8 cellular contexts compared by ENCODE assay signal in the genomic region with DNA sequence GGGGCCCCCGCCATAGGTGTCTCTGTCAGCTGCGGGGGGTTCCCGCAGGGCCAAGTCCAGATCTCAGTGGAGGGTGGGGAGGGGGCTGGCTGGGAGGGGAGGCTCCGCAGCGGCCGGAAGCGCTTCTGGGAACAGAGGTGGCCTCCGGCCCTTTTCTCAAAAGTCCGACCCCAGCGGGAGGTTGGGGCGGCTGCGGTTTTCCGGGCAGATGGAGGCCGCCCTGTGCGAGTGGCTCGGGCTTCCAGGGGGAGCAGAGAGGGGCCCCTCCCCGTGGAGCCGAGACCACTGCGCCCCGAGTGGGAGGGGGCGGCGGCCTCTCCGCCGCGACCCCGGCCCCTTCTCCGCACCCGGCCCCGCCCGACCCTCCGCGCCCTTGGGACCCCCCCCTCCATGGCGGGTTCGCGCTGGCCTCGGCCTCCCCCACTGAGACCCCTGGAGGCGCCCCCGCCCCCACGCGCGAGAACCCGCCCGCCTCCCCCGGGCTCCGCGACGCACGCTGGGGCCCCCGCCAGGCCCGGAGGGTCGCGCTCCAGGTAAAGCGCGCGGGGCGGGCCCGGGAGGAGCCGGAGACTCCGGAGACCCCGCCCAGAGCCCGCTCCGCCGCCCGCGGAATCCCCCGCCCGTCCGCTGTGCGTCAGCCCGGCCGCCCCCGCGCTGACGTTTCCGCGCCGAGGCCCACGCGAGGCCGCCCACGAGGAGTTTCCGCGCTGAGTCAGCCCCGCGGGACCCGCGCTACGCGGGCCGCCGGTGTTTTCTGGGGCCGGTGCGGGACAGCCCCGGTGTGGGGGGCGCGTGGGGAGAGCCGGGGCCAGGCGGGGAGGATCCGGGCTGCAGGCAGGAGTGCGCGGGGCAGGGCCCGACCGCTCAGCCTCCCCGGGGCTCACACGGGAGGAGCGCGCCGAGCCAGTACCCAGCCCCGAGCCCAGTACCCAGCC. TPM values are rescaled to one million over a fixed set of nuclear protein-coding genes. Genes with fewer than 3 reads are reported as not detected.
DNase-seq lines count a peak whose midpoint lies in the region; ATAC-seq, FAIRE-seq and TF ChIP-seq lines count a peak whose summit lies in the region.

No MANE protein-coding gene starts in this region.

- 63% methylated on average over 10 of the region's 109 CpGs for WGBS in A549 (ENCODE audit: missing lambda C conversion rate)

- H3K27ac ChIP-seq in A549 (peak overlapping the region; percentile 50 to 85; a peak in 5 of 6 replicates), RWPE2 (ENCODE audit: poor library complexity, severe bottlenecking) (no peak overlapping the region), right atrium auricular region (peak overlapping the region in 1 of 2 donors; percentile 26)

- peak overlapping the region; percentile 95 for H3K4me2 ChIP-seq in A549

- DNase-seq in A549 (ENCODE audit: low read depth in 1 of 2, low spot score in 1 of 2) (peak; percentile 35 to 36), RWPE2 (ENCODE audit: low spot score) (peak; percentile 61), right atrium auricular region (ENCODE audit: low spot score) (no peak), Ammon's horn (ENCODE audit: low spot score) (no peak), NCI-H1092 treated with DMSO at 0.1 percent for 48 hours (lab: John Stamatoyannopoulos, UW) (no peak)
- DNase-seq in activated naive CD4-positive, alpha-beta T cell (lab: John Stamatoyannopoulos, UW) = peak; percentile 63 to 80 (median 72)
- DNase-seq in stimulated activated CD4-positive, alpha-beta T cell treated with anti-CD3 and anti-CD28 coated beads, Interleukin-12 subunit alpha, Interleukin-12 subunit beta, amount 100 ng/mL, for 24 hours (ENCODE audit: low read depth in 2 of 2) = peak; percentile 79 to 81

- TF ChIP-seq POLR2A in A549 (IDR thresholded peaks at IDR 0.05; ENCODE audit: low read length) = no peak

- POLR2A ChIA-PET in A549 (lab: Yijun Ruan, JAX) = interaction anchor here (0.6 kb wide), 1 partner anchor 84 kb away, joined by 4 read pairs; no protein-coding TSS in a partner anchor

- peak; percentile 51 to 66; a peak in 4 of 6 replicates for ATAC-seq in A549
- peak; percentile 38 for ATAC-seq in GM21737 (IDR thresholded peaks at IDR 0.05; ENCODE audit: unreplicated experiment)
- ATAC-seq in RWPE2 (ENCODE audit: low read depth) = peak; percentile 59

- TF ChIP-seq CTCF in A549 (IDR thresholded peaks at IDR 0.05) = no peak
- no peak for TF ChIP-seq CTCF in RWPE2 (IDR thresholded peaks at IDR 0.05; ENCODE audit: poor library complexity, severe bottlenecking)
- TF ChIP-seq CTCF in right atrium auricular region (IDR thresholded peaks at IDR 0.05) = no peak

- H3K4me3 ChIP-seq in A549 (peak overlapping the region; percentile 50), RWPE2 (ENCODE audit: severe bottlenecking) (peak overlapping the region; percentile 36), right atrium auricular region (peak overlapping the region; percentile 38 to 56)

- H3K4me1 ChIP-seq in A549 (no peaks in the 10 kb centered on the region; the same call in 2 of the 3 replicates), RWPE2 (ENCODE audit: insufficient read depth, poor library complexity, severe bottlenecking) (no peaks in the 10 kb centered on the region), right atrium auricular region (peaks cover 0 to 18% of the 10 kb centered on the region in 2 donors)

- no peaks in the 10 kb centered on the region for H3K27me3 ChIP-seq in RWPE2 (ENCODE audit: insufficient read depth, poor library complexity, severe bottlenecking)
- H3K27me3 ChIP-seq in right atrium auricular region = no peaks in the 10 kb centered on the region

- FAIRE-seq in A549 (lab: Jason Lieb, UNC) = no peak

- H3K9me3 ChIP-seq in A549 (no peaks in the 10 kb centered on the region), RWPE2 (ENCODE audit: severe bottlenecking) (no peaks in the 10 kb centered on the region), right atrium auricular region (no peaks in the 10 kb centered on the region)

- TF ChIP-seq RAD21 in A549 (conservative IDR thresholded peaks at IDR 0.05 in 1 of 2, IDR thresholded peaks at IDR 0.05 in 1 of 2) = no peak

- no peaks in the 10 kb centered on the region for H3K36me3 ChIP-seq in RWPE2 (ENCODE audit: low read depth)
- H3K36me3 ChIP-seq in right atrium auricular region = no peaks in the 10 kb centered on the region

- TF ChIP-seq EP300 in A549 (IDR thresholded peaks at IDR 0.05) = no peak

- CTCF ChIA-PET in A549 (lab: Yijun Ruan, JAX) = interaction anchor here (1.2 kb wide), 1 partner anchor 79 kb away, joined by 9 read pairs; no protein-coding TSS in a partner anchor

TF ChIP-seq in A549, 52 proteins besides CTCF, POLR2A, EP300 and RAD21 (continues in another document):
- TF ChIP-seq ZFP36 (IDR thresholded peaks at IDR 0.05; ENCODE audit: borderline replicate concordance, partially characterized antibody) (no peak), ESRRA (IDR thresholded peaks at IDR 0.05; ENCODE audit: borderline replicate concordance, low read length) (no peak), FOXS1 (CRISPR knock-in tag; IDR thresholded peaks at IDR 0.05) (no peak), CBX2 (IDR thresholded peaks at IDR 0.05; ENCODE audit: borderline replicate concordance, low read depth) (no peak), PHF8 (IDR thresholded peaks at IDR 0.05; ENCODE audit: borderline replicate concordance, low read depth) (no peak), ATOH8 (CRISPR knock-in tag; IDR thresholded peaks at IDR 0.05; ENCODE audit: low read depth) (no peak), REST (IDR thresholded peaks at IDR 0.05) (no peak), EHF (CRISPR knock-in tag; IDR thresholded peaks at IDR 0.05) (no peak)

RNA-seq across cellular contexts. Expression of gene TNFRSF18, which starts 5.2 kb away (rescaled TPM):
- polyA plus RNA-seq in A549 (2011; rRNA removed) (not detected in 2 replicates), A549 (2017; fragmentation: RNase III; extraction: RNeasy Plus Mini Kit Qiagen cat#74134 plus additional on column Dnase treatment) (not detected in 3 replicates)
- not detected in 2 replicates for polyA plus RNA-seq in A549 (2012; cell fraction: cytosol; rRNA removed)
- polyA plus RNA-seq in A549 (2012; cell fraction: nucleus; rRNA removed) = not detected in 2 replicates
- polyA minus RNA-seq in A549 (2011; rRNA and poly(A)+ RNA removed) = not detected in 2 replicates
- under 1 TPM in 1 of 2 donors, not detected in 1; 0.55 TPM for total RNA-seq in right atrium auricular region

RNA-seq across cellular contexts. Expression of gene TNFRSF4, which starts 12.8 kb away (rescaled TPM):
- polyA plus RNA-seq in A549 (2011; rRNA removed) (not detected in 2 replicates), A549 (2017; fragmentation: RNase III; extraction: RNeasy Plus Mini Kit Qiagen cat#74134 plus additional on column Dnase treatment) (not detected in 3 replicates)
- 0.04 TPM in 1 of 2 replicates, not detected in the other for polyA plus RNA-seq in A549 (2012; cell fraction: cytosol; rRNA removed)
- polyA plus RNA-seq in A549 (2012; cell fraction: nucleus; rRNA removed) = 0.19 and 0.21 TPM in 2 replicates
- not detected in 2 replicates for polyA minus RNA-seq in A549 (2011; rRNA and poly(A)+ RNA removed)
- under 1 TPM; 0.59 to 0.79 TPM for total RNA-seq in right atrium auricular region

RNA-seq across cellular contexts. Expression of gene TTLL10, which starts 27.5 kb away (rescaled TPM):
- polyA plus RNA-seq in A549 (2011; rRNA removed) (not detected in 2 replicates), A549 (2017; fragmentation: RNase III; extraction: RNeasy Plus Mini Kit Qiagen cat#74134 plus additional on column Dnase treatment) (not detected in 3 replicates)
- not detected in 2 replicates for polyA plus RNA-seq in A549 (2012; cell fraction: cytosol; rRNA removed)
- polyA plus RNA-seq in A549 (2012; cell fraction: nucleus; rRNA removed) = not detected in 2 replicates
- not detected in 2 replicates for polyA minus RNA-seq in A549 (2011; rRNA and poly(A)+ RNA removed)
- not detected for total RNA-seq in right atrium auricular region

RNA-seq across cellular contexts. Expression of gene SDF4, which starts 30.7 kb away (rescaled TPM):
- polyA plus RNA-seq in A549 (2011; rRNA removed) = 38.7 and 58.3 TPM in 2 replicates
- polyA plus RNA-seq in A549 (2012; cell fraction: cytosol; rRNA removed) = 96.1 and 108 TPM in 2 replicates
- 137 and 147 TPM in 2 replicates for polyA plus RNA-seq in A549 (2012; cell fraction: nucleus; rRNA removed)
- polyA plus RNA-seq in A549 (2017; fragmentation: RNase III; extraction: RNeasy Plus Mini Kit Qiagen cat#74134 plus additional on column Dnase treatment) = 94.8 to 103 TPM (median 97.4 TPM) in 3 replicates
- 25.3 and 40.0 TPM in 2 replicates for polyA minus RNA-seq in A549 (2011; rRNA and poly(A)+ RNA removed)
- 100 to 1,000 TPM; 120 to 128 TPM for total RNA-seq in right atrium auricular region

RNA-seq across cellular contexts. Expression of gene B3GALT6, which starts 30.9 kb away (rescaled TPM):
- 9.2 and 12.5 TPM in 2 replicates for polyA plus RNA-seq in A549 (2011; rRNA removed)
- polyA plus RNA-seq in A549 (2012; cell fraction: cytosol; rRNA removed) = 13.7 and 20.0 TPM in 2 replicates
- polyA plus RNA-seq in A549 (2012; cell fraction: nucleus; rRNA removed) = 14.5 and 21.2 TPM in 2 replicates
- 11.5 to 12.9 TPM (median 12.1 TPM) in 3 replicates for polyA plus RNA-seq in A549 (2017; fragmentation: RNase III; extraction: RNeasy Plus Mini Kit Qiagen cat#74134 plus additional on column Dnase treatment)
- 7.0 and 7.3 TPM in 2 replicates for polyA minus RNA-seq in A549 (2011; rRNA and poly(A)+ RNA removed)
- 10 to 100 TPM; 16.1 to 19.7 TPM for total RNA-seq in right atrium auricular region

Comparison
In these comparisons a context has a peak if more than half of its experiments do, and no peak if none do; other contexts are left out.
1. DNase-seq: peak in A549 (2 of 2), RWPE2 (single experiment), activated naive CD4-positive, alpha-beta T cell (4 of 4) and stimulated activated CD4-positive, alpha-beta T cell treated with anti-CD3 and anti-CD28 coated beads, Interleukin-12 subunit alpha, Interleukin-12 subunit beta, amount 100 ng/mL, for 24 hours (2 of 2); none in right atrium auricular region (single experiment), Ammon's horn (single experiment) and NCI-H1092 treated with DMSO at 0.1 percent for 48 hours (single experiment).
2. Peak in every context shown above with its lines, with median percentiles within 50 percentile points of each other: ATAC-seq and H3K4me3 ChIP-seq.